ENCODE assay signal across 15 cellular contexts in genomic region chr6:25340421-25340820, GRCh38.
DNase-seq lines count a peak whose midpoint lies in the region; ATAC-seq and TF ChIP-seq lines count a peak whose summit lies in the region.
"Had no signal": no experiment of that assay in that cellular context is flagged by ENCODE, and none has a peak within 500 bp of the region (broad histone marks: within the 10 kb centered on the region; RNA-seq: fewer than 3 reads in every experiment).

No MANE protein-coding gene starts in this region.

- no peak for TF ChIP-seq CTCF in HEK293 (tag by site-specific recombination; IDR thresholded peaks at IDR 0.05)
- TF ChIP-seq CTCF in coronary artery (IDR thresholded peaks at IDR 0.05), result no peak
- no peak for TF ChIP-seq CTCF in mucosa of descending colon (IDR thresholded peaks at IDR 0.05)

- H3K27ac ChIP-seq in HEK293 (ENCODE audit: extremely low read depth, low read depth, low read length) (no peak overlapping the region), coronary artery (peak overlapping the region in 1 of 2 donors; percentile 34), mesenchymal stem cell (ENCODE audit: low read length, poor library complexity, severe bottlenecking) (no peak overlapping the region)
- H3K27ac ChIP-seq: BLaER1 treated with 17β-estradiol and CSF1 and Interleukin-3, amounts not matched to agents 10 nM and 100 nM; GM23248; HL-60 had no signal

- no peak overlapping the region for H3K4ac ChIP-seq in mesenchymal stem cell (ENCODE audit: low read depth in 1 of 2, low read length in 2 of 2)

- CTCF ChIA-PET in HEK293 (lab: Yijun Ruan, JAX), result interaction anchor here (0.5 to 0.7 kb wide), 4 partner anchors 17 to 126 kb away, joined by 3 read pairs; no protein-coding TSS in a partner anchor

- H3K4me3 ChIP-seq in HEK293 (ENCODE audit: low read depth, low read length) (no peak overlapping the region), coronary artery (peak overlapping the region; percentile 16), mucosa of descending colon (no peak overlapping the region), mesenchymal stem cell (ENCODE audit: insufficient read depth in 1 of 2, low read depth in 1 of 2, low read length in 2 of 2) (no peak overlapping the region)
- H3K4me3 ChIP-seq: BLaER1 treated with 17β-estradiol and CSF1 and Interleukin-3, amounts not matched to agents 10 nM and 100 nM; GM23248 had no signal

- H2AFZ ChIP-seq in mesenchymal stem cell (ENCODE audit: low read depth, low read length), result no peak overlapping the region
- H2AFZ ChIP-seq: GM23248 had no signal

- H2AK5ac ChIP-seq in mesenchymal stem cell (ENCODE audit: low read length, severe bottlenecking), result no peak overlapping the region

- H3K79me1 ChIP-seq in mesenchymal stem cell (replicated peaks; ENCODE audit: low read length, poor library complexity, severe bottlenecking), result peaks cover 37% of the 10 kb centered on the region

- ATAC-seq in mucosa of descending colon, result peak; percentile 29
- ATAC-seq: CD8-positive, alpha-beta T cell had no signal

- H3K23ac ChIP-seq in mesenchymal stem cell (ENCODE audit: low read length in 2 of 2), result no peak overlapping the region

- no peak overlapping the region for H3K4me2 ChIP-seq in mesenchymal stem cell (ENCODE audit: low read length, poor library complexity, severe bottlenecking)
- H3K4me2 ChIP-seq: BLaER1 treated with 17β-estradiol and CSF1 and Interleukin-3, amounts not matched to agents 10 nM and 100 nM had no signal

- intact Hi-C loops in mucosa of descending colon (cut with DNase I, micrococcal nuclease), result no loop called here

- no peak for DNase-seq in coronary artery (ENCODE audit: low spot score)
- no peak for DNase-seq in mucosa of descending colon
- DNase-seq in mesenchymal stem cell, result no peak
- DNase-seq in epidermal melanocyte (ENCODE audit: insufficient read length, low spot score), result no peak
- no peak for DNase-seq in kidney glomerular epithelial cell (lab: John Stamatoyannopoulos, UW)
- DNase-seq: Calu3; CD8-positive, alpha-beta T cell; DMS79 treated with DMSO at 0.1 percent for 48 hours; GF-D8; GM23248; HCEC 1CT; HFFc6 had no signal

- no peak overlapping the region for H2BK12ac ChIP-seq in mesenchymal stem cell (ENCODE audit: low read length in 2 of 2)

- no peak overlapping the region for H4K8ac ChIP-seq in mesenchymal stem cell (ENCODE audit: low read length)

- H3K14ac ChIP-seq in mesenchymal stem cell (ENCODE audit: low read length in 2 of 2), result no peak overlapping the region

- H2BK120ac ChIP-seq in mesenchymal stem cell (ENCODE audit: low read depth, low read length), result no peak overlapping the region

- no peak overlapping the region for H4K91ac ChIP-seq in mesenchymal stem cell (ENCODE audit: low read length)

- POLR2A ChIA-PET in HEK293 (lab: Yijun Ruan, JAX), result interaction anchor here (0.7 kb wide), 1 partner anchor 21 kb away, joined by 4 read pairs; no protein-coding TSS in a partner anchor

- no peak overlapping the region for H2BK5ac ChIP-seq in mesenchymal stem cell (ENCODE audit: low read depth, low read length, poor library complexity, severe bottlenecking)

- no peak overlapping the region for H3K18ac ChIP-seq in mesenchymal stem cell (ENCODE audit: low read depth in 1 of 2, low read length in 2 of 2)

- no peak overlapping the region for H2BK15ac ChIP-seq in mesenchymal stem cell (ENCODE audit: low read depth, poor library complexity, severe bottlenecking)

- no peak overlapping the region for H3K9ac ChIP-seq in mesenchymal stem cell (ENCODE audit: low read length)
- H3K9ac ChIP-seq: BLaER1 treated with 17β-estradiol and CSF1 and Interleukin-3, amounts not matched to agents 10 nM and 100 nM; GM23248 had no signal

- H3K4me1 ChIP-seq in HEK293 (ENCODE audit: control insufficient read depth, insufficient read depth, low read length), result peaks cover 21% of the 10 kb centered on the region
- H3K4me1 ChIP-seq in mucosa of descending colon (ENCODE audit: low read depth), result peaks cover 28% of the 10 kb centered on the region
- peaks cover 4% of the 10 kb centered on the region for H3K4me1 ChIP-seq in mesenchymal stem cell (ENCODE audit: control insufficient read depth, insufficient read depth, low read depth, low read length)

- H3K9me3 ChIP-seq in HEK293 (ENCODE audit: control insufficient read depth, insufficient read depth, low read depth, low read length) (no peaks in the 10 kb centered on the region), mucosa of descending colon (no peaks in the 10 kb centered on the region), mesenchymal stem cell (ENCODE audit: control insufficient read depth, low read length) (no peaks in the 10 kb centered on the region)
- H3K9me3 ChIP-seq: BLaER1 treated with 17β-estradiol and CSF1 and Interleukin-3, amounts not matched to agents 10 nM and 100 nM had no signal

- H3K36me3 ChIP-seq in HEK293 (ENCODE audit: control insufficient read depth in 2 of 2, insufficient read depth in 1 of 2, low read length in 2 of 2) (no peaks in the 10 kb centered on the region), mucosa of descending colon (ENCODE audit: low read depth) (no peaks in the 10 kb centered on the region), mesenchymal stem cell (ENCODE audit: control insufficient read depth in 1 of 2, insufficient read depth in 2 of 2, low read depth in 1 of 2, low read length in 2 of 2) (no peaks in the 10 kb centered on the region)
- H3K36me3 ChIP-seq: BLaER1 treated with 17β-estradiol and CSF1 and Interleukin-3, amounts not matched to agents 10 nM and 100 nM had no signal

- whole genome bisulfite sequencing in mesenchymal stem cell, result 78% methylated on average over 3 of the region's 3 CpGs

- no peaks in the 10 kb centered on the region for H3K27me3 ChIP-seq in mesenchymal stem cell (ENCODE audit: control insufficient read depth in 1 of 2, insufficient read depth in 1 of 2, low read length in 2 of 2)
- H3K27me3 ChIP-seq: BLaER1 treated with 17β-estradiol and CSF1 and Interleukin-3, amounts not matched to agents 10 nM and 100 nM had no signal

TF ChIP-seq in HEK293, 187 proteins besides CTCF, POLR2A, EP300 and RAD21:
- TF ChIP-seq ZNF704 (tag by site-specific recombination; IDR thresholded peaks at IDR 0.05), result no peak
- TF ChIP-seq ZNF362 (tag by site-specific recombination; IDR thresholded peaks at IDR 0.05), result peak; percentile 88
- TF ChIP-seq ZNF211 (tag by site-specific recombination; IDR thresholded peaks at IDR 0.05; ENCODE audit: low read depth), result no peak
- TF ChIP-seq MEIS1 (CRISPR knock-in tag; IDR thresholded peaks at IDR 0.05; ENCODE audit: borderline replicate concordance), result no peak
